8 cellular contexts compared by ENCODE assay signal in the genomic region with DNA sequence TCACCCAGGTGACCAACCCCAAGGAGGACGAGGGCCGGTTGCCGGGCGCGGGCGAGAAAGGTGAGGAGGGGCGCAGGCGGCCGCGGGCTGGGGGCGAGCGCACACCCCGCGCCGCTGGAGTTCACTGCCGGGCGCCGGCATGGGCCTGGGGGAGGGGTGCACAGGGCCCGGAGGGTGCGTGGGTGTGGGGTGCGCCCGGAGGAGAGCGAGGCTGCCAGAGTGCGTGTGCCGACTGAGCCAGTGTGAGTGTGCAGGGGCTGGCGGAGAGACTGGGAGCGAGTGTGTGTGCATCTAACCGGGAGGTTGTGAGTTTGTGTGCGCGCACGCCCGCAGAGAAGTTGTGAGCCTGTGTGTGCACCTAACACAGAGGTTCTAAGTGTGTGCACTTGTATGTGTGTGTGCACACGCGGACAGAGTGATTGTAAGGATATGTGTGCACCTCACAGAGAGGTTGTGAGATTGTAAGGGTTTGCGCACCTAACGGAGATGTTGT. TPM values are rescaled to one million over a fixed set of nuclear protein-coding genes. Genes with fewer than 3 reads are reported as not detected.
DNase-seq lines count a peak whose midpoint lies in the region; ATAC-seq, FAIRE-seq and TF ChIP-seq lines count a peak whose summit lies in the region.

No MANE protein-coding gene starts in this region.

- TF ChIP-seq RAD21 in A549 (conservative IDR thresholded peaks at IDR 0.05 in 1 of 2, IDR thresholded peaks at IDR 0.05 in 1 of 2): no peak

- H3K9me3 ChIP-seq in A549: 0 out of 3 replicates have a peak, but pooled peaks cover 3% of the 10 kb centered on the region
- no peaks in the 10 kb centered on the region for H3K9me3 ChIP-seq in esophagus (ENCODE audit: control insufficient read depth in 2 of 2, insufficient read depth in 1 of 2, low read depth in 1 of 2, low read length in 1 of 2)
- no peaks in the 10 kb centered on the region for H3K9me3 ChIP-seq in thoracic aorta

- H3K4me3 Mint-ChIP-seq in HFFc6 (peak overlapping the region; percentile 96), naive B cell (peak overlapping the region; percentile 46 to 93 (median 86))
- H3K4me3 Mint-ChIP-seq in activated CD8-positive, alpha-beta T cell treated with anti-CD3 and anti-CD28 coated beads for 36 hours: peak overlapping the region; percentile 68

- H3K36me3 ChIP-seq in esophagus (ENCODE audit: control insufficient read depth in 2 of 2, insufficient read depth in 2 of 2, low read length in 1 of 2) (no peaks in the 10 kb centered on the region), thoracic aorta (no peaks in the 10 kb centered on the region)

- H3K27ac ChIP-seq in A549 (peak overlapping the region; percentile 77 to 88), esophagus (ENCODE audit: low read depth in 2 of 2, low read length in 1 of 2) (peak overlapping the region; percentile 79 to 86), thoracic aorta (peak overlapping the region; percentile 82 to 86)

- no peak for TF ChIP-seq CTCF in A549 (IDR thresholded peaks at IDR 0.05)
- no peak for TF ChIP-seq CTCF in HFFc6 (IDR thresholded peaks at IDR 0.05)
- TF ChIP-seq CTCF in activated CD8-positive, alpha-beta T cell treated with anti-CD3 and anti-CD28 coated beads for 36 hours (IDR thresholded peaks at IDR 0.05): no peak
- no peak for TF ChIP-seq CTCF in thoracic aorta (IDR thresholded peaks at IDR 0.05)

- H3K27me3 Mint-ChIP-seq in HFFc6 (ENCODE audit: insufficient read depth) (no peaks in the 10 kb centered on the region), naive B cell (peaks cover 20 to 32% (median 22%) of the 10 kb centered on the region in 3 donors)
- peaks cover 18% of the 10 kb centered on the region for H3K27me3 Mint-ChIP-seq in activated CD8-positive, alpha-beta T cell treated with anti-CD3 and anti-CD28 coated beads for 36 hours

- peak; percentile 21 to 38 for DNase-seq in A549 (ENCODE audit: low read depth in 1 of 2, low spot score in 1 of 2)
- no peak for DNase-seq in HFFc6
- peak; percentile 56 for DNase-seq in activated CD8-positive, alpha-beta T cell treated with anti-CD3 and anti-CD28 coated beads for 36 hours
- peak; percentile 20 for DNase-seq in naive B cell
- no peak for DNase-seq in thoracic aorta (ENCODE audit: low spot score)
- no peak for DNase-seq in central memory CD4-positive, alpha-beta T cell

- POLR2A ChIA-PET in A549 (lab: Yijun Ruan, JAX): no interaction called here
- POLR2A ChIA-PET in activated CD8-positive, alpha-beta T cell treated with anti-CD3 and anti-CD28 coated beads for 36 hours (lab: Charles Lee): interaction anchor here (0.7 kb wide), 1 partner anchor 40 kb away, joined by 3 read pairs; no protein-coding TSS in a partner anchor

- CTCF ChIA-PET in A549 (lab: Yijun Ruan, JAX): no interaction called here
- CTCF ChIA-PET in activated CD8-positive, alpha-beta T cell treated with anti-CD3 and anti-CD28 coated beads for 36 hours (lab: Charles Lee): interaction anchor here (1.4 kb wide), 1 partner anchor 105 kb away, joined by 3 read pairs; no protein-coding TSS in a partner anchor

- H3K27ac Mint-ChIP-seq in HFFc6 (peak overlapping the region; percentile 78), naive B cell (peak overlapping the region in 2 of 6 donors; percentile 5 to 88)
- no peak overlapping the region for H3K27ac Mint-ChIP-seq in activated CD8-positive, alpha-beta T cell treated with anti-CD3 and anti-CD28 coated beads for 36 hours

- H3K27me3 ChIP-seq in esophagus (ENCODE audit: control insufficient read depth in 1 of 2, insufficient read depth in 2 of 2, low read length in 2 of 2) (no peaks in the 10 kb centered on the region), thoracic aorta (replicated peaks; ENCODE audit: insufficient read depth) (no peaks in the 10 kb centered on the region)

- H3K4me1 ChIP-seq in A549 (peaks cover 34% of the 10 kb centered on the region), esophagus (ENCODE audit: control insufficient read depth in 2 of 2, insufficient read depth in 2 of 2, low read length in 1 of 2) (peaks cover 8 to 12% of the 10 kb centered on the region in 2 donors), thoracic aorta (ENCODE audit: control insufficient read depth in 1 of 2, low read depth in 2 of 2) (peaks cover 18 to 46% of the 10 kb centered on the region in 2 donors)

- no peak for TF ChIP-seq EP300 in A549 (IDR thresholded peaks at IDR 0.05)

- ATAC-seq in A549: peak; percentile 12 to 41; a peak in 4 of 6 replicates
- peak; percentile 35 for ATAC-seq in activated CD8-positive, alpha-beta T cell treated with anti-CD3 and anti-CD28 coated beads for 36 hours
- peak; percentile 22 to 23 for ATAC-seq in naive B cell (ENCODE audit: low read depth in 2 of 2)
- no peak for ATAC-seq in thoracic aorta (ENCODE audit: insufficient number of reproducible peaks, low FRiP score, low read depth)
- ATAC-seq in GM21717 (IDR thresholded peaks at IDR 0.05; ENCODE audit: unreplicated experiment): no peak

- intact Hi-C loops in activated CD8-positive, alpha-beta T cell treated with anti-CD3 and anti-CD28 coated beads for 36 hours (cut with micrococcal nuclease): no loop called here

- TF ChIP-seq POLR2A in A549 (IDR thresholded peaks at IDR 0.05; ENCODE audit: low read length): no peak

- no peak for FAIRE-seq in A549 (lab: Jason Lieb, UNC)

- H3K36me3 Mint-ChIP-seq in HFFc6 (ENCODE audit: low read depth): no peaks in the 10 kb centered on the region; the same call in 1 of the 2 replicates
- no peaks in the 10 kb centered on the region for H3K36me3 Mint-ChIP-seq in activated CD8-positive, alpha-beta T cell treated with anti-CD3 and anti-CD28 coated beads for 36 hours (ENCODE audit: low read depth)
- no peaks in the 10 kb centered on the region for H3K36me3 Mint-ChIP-seq in naive B cell

- H3K9me3 Mint-ChIP-seq in HFFc6: no peaks in the 10 kb centered on the region
- H3K9me3 Mint-ChIP-seq in activated CD8-positive, alpha-beta T cell treated with anti-CD3 and anti-CD28 coated beads for 36 hours: no peaks in the 10 kb centered on the region
- no peaks in the 10 kb centered on the region for H3K9me3 Mint-ChIP-seq in naive B cell

- 8% methylated on average over 22 of the region's 36 CpGs for WGBS in A549 (ENCODE audit: missing lambda C conversion rate)
- WGBS in esophagus, 2 donors: 3 to 5% methylated on average over 36 of the region's 36 CpGs

- peak overlapping the region; percentile 97 for H3K4me2 ChIP-seq in A549

- peak overlapping the region; percentile 78 for H3K4me3 ChIP-seq in A549
- peak overlapping the region; percentile 73 to 76 for H3K4me3 ChIP-seq in esophagus (ENCODE audit: low read depth in 1 of 2, low read length in 2 of 2)
- peak overlapping the region; percentile 90 for H3K4me3 ChIP-seq in thoracic aorta

- H3K4me1 Mint-ChIP-seq in HFFc6 (ENCODE audit: low read depth) (peaks cover 80% of the 10 kb centered on the region), naive B cell (peaks cover 14 to 23% (median 19%) of the 10 kb centered on the region in 3 donors)
- peaks cover 22% of the 10 kb centered on the region for H3K4me1 Mint-ChIP-seq in activated CD8-positive, alpha-beta T cell treated with anti-CD3 and anti-CD28 coated beads for 36 hours (ENCODE audit: low read depth)

TF ChIP-seq in A549, 52 proteins besides CTCF, POLR2A, EP300 and RAD21:
- peak; percentile 29; the same call in 1 of the 2 replicates for TF ChIP-seq PHF8 (IDR thresholded peaks at IDR 0.05; ENCODE audit: borderline replicate concordance, low read depth)
- TF ChIP-seq HOXA7 (CRISPR knock-in tag; IDR thresholded peaks at IDR 0.05): no peak
- no peak for TF ChIP-seq FOXS1 (CRISPR knock-in tag; IDR thresholded peaks at IDR 0.05)
- TF ChIP-seq, protein P1, sequence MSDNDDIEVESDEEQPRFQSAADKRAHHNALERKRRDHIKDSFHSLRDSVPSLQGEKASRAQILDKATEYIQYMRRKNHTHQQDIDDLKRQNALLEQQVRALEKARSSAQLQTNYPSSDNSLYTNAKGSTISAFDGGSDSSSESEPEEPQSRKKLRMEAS (IDR thresholded peaks at IDR 0.05): peak; percentile 34; the same call in 1 of the 2 replicates
- TF ChIP-seq CEBPB (IDR thresholded peaks at IDR 0.05): no peak
TF ChIP-seq in A549: peak in this region for 2.

RNA-seq across cellular contexts. Expression of a gene that starts 0.6 kb away (rescaled TPM):
- polyA plus RNA-seq in A549 (2011; rRNA removed) (31.3 and 35.1 TPM in 2 replicates), A549 (2017; fragmentation: RNase III; extraction: RNeasy Plus Mini Kit Qiagen cat#74134 plus additional on column Dnase treatment) (9.9 to 10.6 TPM (median 9.9 TPM) in 3 replicates), esophagus (10 to 100 TPM in 1 of 2 donors, 1 to 10 TPM in 1; 7.6 to 13.6 TPM), naive B cell (ENCODE audit: low read depth in 6 of 6) (under 1 TPM in 3 of 6 donors, not detected in 3; 0.15 to 0.70 (median 0.31) TPM)
- polyA plus RNA-seq in A549 (2012; cell fraction: cytosol; rRNA removed): 15.2 and 18.6 TPM in 2 replicates
- 11.6 and 18.2 TPM in 2 replicates for polyA plus RNA-seq in A549 (2012; cell fraction: nucleus; rRNA removed)
- polyA minus RNA-seq in A549 (2011; rRNA and poly(A)+ RNA removed): 40.8 and 49.4 TPM in 2 replicates
- 10 to 100 TPM; 30.3 to 38.8 (median 36.2) TPM for total RNA-seq in HFFc6 (2021; fragmentation: NEBNext Ultra II Directional; extraction: Animal tissue kit (Norgen Biotek cat#: 25700))
- total RNA-seq in activated CD8-positive, alpha-beta T cell treated with anti-CD3 and anti-CD28 coated beads for 36 hours: 1 to 10 TPM; 1.2 to 1.7 TPM
- 10 to 100 TPM; 55.0 to 59.6 TPM for total RNA-seq in thoracic aorta

Comparison
In these comparisons a context has a peak if more than half of its experiments do, and no peak if none do; other contexts are left out.
1. ATAC-seq: peak in A549 (2 of 2), activated CD8-positive, alpha-beta T cell treated with anti-CD3 and anti-CD28 coated beads for 36 hours (single experiment) and naive B cell (2 of 2); none in thoracic aorta (single experiment) and GM21717 (single experiment).
2. DNase-seq: peak in A549 (2 of 2), activated CD8-positive, alpha-beta T cell treated with anti-CD3 and anti-CD28 coated beads for 36 hours (single experiment) and naive B cell (single experiment); none in HFFc6 (single experiment), thoracic aorta (single experiment) and central memory CD4-positive, alpha-beta T cell (single experiment).
3. RNA of a gene that starts 0.6 kb away (total RNA-seq): 55.0 to 59.6 TPM in thoracic aorta and 30.3 to 38.8 TPM in HFFc6; 1.2 to 1.7 TPM in activated CD8-positive, alpha-beta T cell treated with anti-CD3 and anti-CD28 coated beads for 36 hours; every median in the first group is over 10 times any median in the second.
4. Peak in every context shown above with its lines, with median percentiles within 50 percentile points of each other: H3K27ac ChIP-seq, H3K4me3 ChIP-seq and H3K4me3 Mint-ChIP-seq.